9 cellular contexts compared by ENCODE assay signal in the genomic region with DNA sequence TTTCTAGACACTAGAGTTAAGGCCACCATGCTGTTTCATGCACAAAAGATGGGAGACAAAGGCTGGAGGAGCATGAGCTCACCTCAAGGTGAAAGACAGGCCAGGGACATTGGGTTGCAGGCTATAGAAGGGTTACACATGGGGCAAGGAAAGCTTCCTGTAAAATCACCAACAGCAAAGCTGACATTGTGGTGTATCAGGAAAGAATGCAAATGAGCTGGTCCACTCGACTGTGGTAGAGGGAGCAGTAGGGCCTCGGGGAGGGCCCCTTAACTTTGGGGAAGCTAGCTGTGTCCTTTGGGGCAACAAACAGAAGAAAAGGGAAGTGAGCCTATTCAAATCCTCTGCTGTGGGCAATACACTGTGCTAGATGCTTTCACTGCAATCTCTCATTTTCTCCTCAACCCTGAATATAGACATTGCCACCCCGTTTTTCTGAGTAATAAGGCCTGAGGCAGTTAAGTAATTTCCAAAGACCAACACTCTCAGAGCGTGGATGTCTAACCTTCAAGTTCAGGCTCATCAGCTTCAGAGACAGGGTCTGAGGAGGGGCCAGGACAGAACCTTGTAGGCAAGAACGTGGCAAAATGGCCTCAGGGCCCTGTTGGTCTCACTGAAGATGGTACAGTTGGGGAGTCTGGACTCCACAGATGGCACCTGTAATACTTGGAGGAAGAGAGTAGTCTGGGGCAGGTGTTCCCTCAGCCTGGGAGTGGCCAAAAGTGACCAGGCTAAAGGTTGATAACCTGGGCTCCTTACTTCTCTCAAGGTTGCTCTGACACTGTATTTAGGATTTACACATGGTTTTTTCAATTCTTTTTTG. TPM values are rescaled to one million over a fixed set of nuclear protein-coding genes. Genes with fewer than 3 reads are reported as not detected.
DNase-seq lines count a peak whose midpoint lies in the region; ATAC-seq, FAIRE-seq and TF ChIP-seq lines count a peak whose summit lies in the region.
"Had no signal": no experiment of that assay in that cellular context is flagged by ENCODE, and none has a peak within 500 bp of the region (broad histone marks: within the 10 kb centered on the region; RNA-seq: fewer than 3 reads in every experiment).

No MANE protein-coding gene starts in this region.

- peak; percentile 98 for ATAC-seq in GM21447 (IDR thresholded peaks at IDR 0.05; ENCODE audit: unreplicated experiment)

- H3K4me3 Mint-ChIP-seq in type B pancreatic cell = no peak overlapping the region

- peaks cover 43% of the 10 kb centered on the region for H3K27me3 Mint-ChIP-seq in type B pancreatic cell

- no peak for TF ChIP-seq CTCF in HL-60 (IDR thresholded peaks at IDR 0.05; ENCODE audit: insufficient read depth, low read length)
- TF ChIP-seq CTCF in type B pancreatic cell (conservative IDR thresholded peaks at IDR 0.05) = no peak

- H3K9me3 Mint-ChIP-seq in type B pancreatic cell = no peaks in the 10 kb centered on the region

- no peaks in the 10 kb centered on the region for H3K36me3 Mint-ChIP-seq in type B pancreatic cell

- no peaks in the 10 kb centered on the region for H3K27me3 ChIP-seq in HL-60 (ENCODE audit: insufficient read depth, poor library complexity, severe bottlenecking)

- FAIRE-seq in GM18507 (lab: Jason Lieb, UNC) = peak; percentile 100

- H3K4me1 Mint-ChIP-seq in type B pancreatic cell (ENCODE audit: unreplicated experiment) = no peaks in the 10 kb centered on the region

- peak overlapping the region; percentile 87 for H3K27ac ChIP-seq in HL-60 (replicated peaks)

- H3K4me3 ChIP-seq in HL-60 (replicated peaks; ENCODE audit: insufficient read depth, low read length) = no peak overlapping the region
- H3K4me3 ChIP-seq: skin epidermis had no signal

- DNase-seq in GM18507 (ENCODE audit: extremely low spot score, insufficient read length, low read depth) (peak; percentile 57), HL-60 (ENCODE audit: low read depth in 1 of 2, low spot score in 1 of 2) (peak; percentile 82 to 96), ecto neural progenitor cell (ENCODE audit: low spot score) (peak; percentile 22), HPDE6-E6E7 (ENCODE audit: extremely low spot score) (no peak), A172 (ENCODE audit: low spot score) (no peak), AG08395 (ENCODE audit: low spot score) (no peak), type B pancreatic cell (ENCODE audit: extremely low spot score, unreplicated experiment) (no peak)

- H3K27ac Mint-ChIP-seq in type B pancreatic cell = no peak overlapping the region

RNA-seq across cellular contexts. Expression of a gene that starts 24.1 kb away (rescaled TPM):
- not detected in 2 replicates for total RNA-seq in A172 (2014; rRNA removed; shearing (Covaris generic))
- 0.21 TPM in 1 of 2 replicates, not detected in the other for total RNA-seq in type B pancreatic cell (ENCODE audit: low replicate concordance)

Comparison
In these comparisons a context has a peak if more than half of its experiments do, and no peak if none do; other contexts are left out.
1. DNase-seq: peak in GM18507 (single experiment), HL-60 (2 of 2) and ecto neural progenitor cell (single experiment); none in HPDE6-E6E7 (single experiment), A172 (single experiment), AG08395 (single experiment) and type B pancreatic cell (single experiment).